In the genomic region with DNA sequence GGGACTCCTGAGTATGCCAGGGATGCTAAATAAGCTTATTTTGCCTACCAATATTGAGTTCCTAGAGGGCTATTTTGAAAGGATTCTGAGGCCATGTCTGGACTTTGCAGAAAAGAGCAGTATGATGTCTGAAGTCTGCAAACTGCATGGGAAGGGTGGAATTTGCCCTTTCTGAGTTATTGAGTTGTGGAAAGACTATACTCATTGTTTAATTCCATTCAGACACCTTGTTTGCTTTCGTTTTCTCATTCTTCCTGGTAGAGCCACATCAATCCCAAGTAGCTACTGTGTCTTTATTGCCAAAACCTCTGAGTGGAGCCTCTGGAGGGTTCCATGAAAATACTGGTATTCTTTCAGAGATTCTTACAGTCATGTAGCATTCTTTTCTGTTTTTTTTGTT, we compare ENCODE assay signal across 25 cellular contexts. TPM values are rescaled to one million over a fixed set of nuclear protein-coding genes. Genes with fewer than 3 reads are reported as not detected.
DNase-seq lines count a peak whose midpoint lies in the region; ATAC-seq and TF ChIP-seq lines count a peak whose summit lies in the region.
"Had no signal": no experiment of that assay in that cellular context is flagged by ENCODE, and none has a peak within 500 bp of the region (broad histone marks: within the 10 kb centered on the region; RNA-seq: fewer than 3 reads in every experiment).

No MANE protein-coding gene starts in this region.

- no peak overlapping the region for H3K4me3 ChIP-seq in iPS DF 6.9 (ENCODE audit: low read length)
- H3K4me3 ChIP-seq in gastroesophageal sphincter = no peak overlapping the region
- no peak overlapping the region for H3K4me3 ChIP-seq in brain microvascular endothelial cell (ENCODE audit: low read depth, low read length)

- H3K9me3 Mint-ChIP-seq in activated naive CD8-positive, alpha-beta T cell treated with anti-CD3 and anti-CD28 coated beads, Interleukin-2, amount 10 ng/mL, durations not matched to agents 7 days and 5 days = peaks cover 3% of the 10 kb centered on the region
- no peaks in the 10 kb centered on the region for H3K9me3 Mint-ChIP-seq in activated naive CD8-positive, alpha-beta T cell treated with anti-CD3 and anti-CD28 coated beads, Interleukin-2, amount 50 U/mL, for 24 hours
- H3K9me3 Mint-ChIP-seq in WTC11 = no peaks in the 10 kb centered on the region
- H3K9me3 Mint-ChIP-seq: CD8-positive, alpha-beta T cell had no signal

- TF ChIP-seq CTCF in WTC11 (IDR thresholded peaks at IDR 0.05) (no peak), gastroesophageal sphincter (IDR thresholded peaks at IDR 0.05) (no peak), brain microvascular endothelial cell (IDR thresholded peaks at IDR 0.05; ENCODE audit: low read depth, low read length, missing control alignments) (no peak)

- peak overlapping the region; percentile 5 for H3K4me3 Mint-ChIP-seq in activated naive CD8-positive, alpha-beta T cell treated with anti-CD3 and anti-CD28 coated beads, Interleukin-2, amount 10 ng/mL, durations not matched to agents 7 days and 5 days
- no peak overlapping the region for H3K4me3 Mint-ChIP-seq in activated naive CD8-positive, alpha-beta T cell treated with anti-CD3 and anti-CD28 coated beads, Interleukin-2, amount 50 U/mL, for 24 hours
- H3K4me3 Mint-ChIP-seq in WTC11 = no peak overlapping the region
- H3K4me3 Mint-ChIP-seq: CD8-positive, alpha-beta T cell; HFFc6 had no signal

- H3K27me3 Mint-ChIP-seq in activated naive CD8-positive, alpha-beta T cell treated with anti-CD3 and anti-CD28 coated beads, Interleukin-2, amount 10 ng/mL, durations not matched to agents 7 days and 5 days = peaks cover 2% of the 10 kb centered on the region
- H3K27me3 Mint-ChIP-seq in activated naive CD8-positive, alpha-beta T cell treated with anti-CD3 and anti-CD28 coated beads, Interleukin-2, amount 50 U/mL, for 24 hours = peaks cover 5% of the 10 kb centered on the region
- no peaks in the 10 kb centered on the region for H3K27me3 Mint-ChIP-seq in WTC11 (ENCODE audit: low read depth)

- peak overlapping the region; percentile 19 for H3K27ac Mint-ChIP-seq in activated naive CD8-positive, alpha-beta T cell treated with anti-CD3 and anti-CD28 coated beads, Interleukin-2, amount 10 ng/mL, durations not matched to agents 7 days and 5 days
- no peak overlapping the region for H3K27ac Mint-ChIP-seq in activated naive CD8-positive, alpha-beta T cell treated with anti-CD3 and anti-CD28 coated beads, Interleukin-2, amount 50 U/mL, for 24 hours
- H3K27ac Mint-ChIP-seq in WTC11 = peak overlapping the region; percentile 91
- H3K27ac Mint-ChIP-seq: CD8-positive, alpha-beta T cell; HFFc6 had no signal

- peaks cover 1% of the 10 kb centered on the region for H3K36me3 Mint-ChIP-seq in activated naive CD8-positive, alpha-beta T cell treated with anti-CD3 and anti-CD28 coated beads, Interleukin-2, amount 10 ng/mL, durations not matched to agents 7 days and 5 days
- H3K36me3 Mint-ChIP-seq in activated naive CD8-positive, alpha-beta T cell treated with anti-CD3 and anti-CD28 coated beads, Interleukin-2, amount 50 U/mL, for 24 hours (ENCODE audit: low read depth) = no peaks in the 10 kb centered on the region
- no peaks in the 10 kb centered on the region for H3K36me3 Mint-ChIP-seq in WTC11
- H3K36me3 Mint-ChIP-seq: CD8-positive, alpha-beta T cell had no signal

- H3K36me3 ChIP-seq in iPS DF 6.9 (ENCODE audit: control insufficient read depth, insufficient read depth, low read length) (no peaks in the 10 kb centered on the region), gastroesophageal sphincter (no peaks in the 10 kb centered on the region), brain microvascular endothelial cell (replicated peaks) (no peaks in the 10 kb centered on the region)

- POLR2A ChIA-PET in activated naive CD8-positive, alpha-beta T cell treated with anti-CD3 and anti-CD28 coated beads, Interleukin-2, amount 10 ng/mL, durations not matched to agents 7 days and 5 days (lab: Charles Lee) = no interaction called here
- POLR2A ChIA-PET in WTC11 (lab: Charles Lee) = no interaction called here

- H3K9me3 ChIP-seq in iPS DF 6.9 (ENCODE audit: control insufficient read depth, insufficient read depth, low read length) (no peaks in the 10 kb centered on the region), gastroesophageal sphincter (no peaks in the 10 kb centered on the region)

- H3K27ac ChIP-seq in iPS DF 6.9 (ENCODE audit: low read length) (peak overlapping the region; percentile 93), gastroesophageal sphincter (no peak overlapping the region), brain microvascular endothelial cell (no peak overlapping the region)

- WGBS in iPS DF 6.9 (ENCODE audit: insufficient coverage, insufficient read length) = no CpG with 5 or more reads among the region's 1 CpG
- 50 to 94% methylated on average over 1 of the region's 1 CpG for WGBS in gastroesophageal sphincter (ENCODE audit: low coverage in 1 of 2), 2 donors

- H3K27me3 ChIP-seq in iPS DF 6.9 (ENCODE audit: control insufficient read depth, insufficient read depth, low read length) (no peaks in the 10 kb centered on the region), gastroesophageal sphincter (no peaks in the 10 kb centered on the region), brain microvascular endothelial cell (replicated peaks) (no peaks in the 10 kb centered on the region)

- no peak for DNase-seq in activated naive CD8-positive, alpha-beta T cell treated with anti-CD3 and anti-CD28 coated beads, Interleukin-2, amount 10 ng/mL, durations not matched to agents 7 days and 5 days
- no peak for DNase-seq in activated naive CD8-positive, alpha-beta T cell treated with anti-CD3 and anti-CD28 coated beads, Interleukin-2, amount 50 U/mL, for 24 hours
- DNase-seq in WTC11 (ENCODE audit: low spot score) (no peak), iPS DF 6.9 (ENCODE audit: low read depth, low spot score) (no peak), KBM-7 (no peak), NOMO-1 treated with dmso at 0.1 percent for 144 hours (lab: John Stamatoyannopoulos, UW; ENCODE audit: unreplicated experiment) (no peak), brain microvascular endothelial cell (no peak)
- DNase-seq: 8988T; AML-193; C1 segment of cervical spinal cord; CD8-positive, alpha-beta T cell; DMS153; GDM1; H7; HFFc6; IMR-90; MV-4-11; NCI-H1105 treated with DMSO at 0.1 percent for 48 hours; NCI-H1694; NCI-H2081; NCI-H2171 treated with DMSO at 0.1 percent for 48 hours; NCI-H524 treated with DMSO at 0.1 percent for 48 hours; NCI-H82 had no signal

- TF ChIP-seq EP300 in gastroesophageal sphincter (IDR thresholded peaks at IDR 0.05) = no peak

- CTCF ChIA-PET in WTC11 (lab: Charles Lee) = no interaction called here

- H3K4me1 ChIP-seq in iPS DF 6.9 (ENCODE audit: control insufficient read depth, insufficient read depth, low read length) (no peaks in the 10 kb centered on the region; the same call in 1 of the 2 replicates), gastroesophageal sphincter (no peaks in the 10 kb centered on the region)

- peaks cover 13% of the 10 kb centered on the region for H3K4me1 Mint-ChIP-seq in activated naive CD8-positive, alpha-beta T cell treated with anti-CD3 and anti-CD28 coated beads, Interleukin-2, amount 10 ng/mL, durations not matched to agents 7 days and 5 days
- H3K4me1 Mint-ChIP-seq in activated naive CD8-positive, alpha-beta T cell treated with anti-CD3 and anti-CD28 coated beads, Interleukin-2, amount 50 U/mL, for 24 hours = no peaks in the 10 kb centered on the region
- H3K4me1 Mint-ChIP-seq in WTC11 = peaks cover 86% of the 10 kb centered on the region

- no peak for TF ChIP-seq POLR2A in gastroesophageal sphincter (IDR thresholded peaks at IDR 0.05)

- no peak for ATAC-seq in activated naive CD8-positive, alpha-beta T cell treated with anti-CD3 and anti-CD28 coated beads, Interleukin-2, amount 10 ng/mL, durations not matched to agents 7 days and 5 days (ENCODE audit: low read depth)
- no peak for ATAC-seq in activated naive CD8-positive, alpha-beta T cell treated with anti-CD3 and anti-CD28 coated beads, Interleukin-2, amount 50 U/mL, for 24 hours
- ATAC-seq in WTC11 = no peak
- ATAC-seq in gastroesophageal sphincter = no peak
- ATAC-seq: CD8-positive, alpha-beta T cell; Right ventricle myocardium inferior had no signal

- in situ Hi-C loops in KBM-7 (cut with MboI; ENCODE audit: low pct_unique_long_range_greater_than_20kb, low sequenced_read_pairs) (no loop called here), brain microvascular endothelial cell (cut with HindIII; ENCODE audit: low pct_ligation_motif_present, low sequenced_read_pairs) (no loop called here)

TF ChIP-seq in WTC11, 78 proteins besides CTCF, POLR2A, EP300 and RAD21 (continues in another document):
- TF ChIP-seq ELF4 (CRISPR knock-in tag; IDR thresholded peaks at IDR 0.05; ENCODE audit: low read depth) (no peak), PRRX2 (CRISPR knock-in tag; IDR thresholded peaks at IDR 0.05) (no peak)
- TF ChIP-seq, protein P1, sequence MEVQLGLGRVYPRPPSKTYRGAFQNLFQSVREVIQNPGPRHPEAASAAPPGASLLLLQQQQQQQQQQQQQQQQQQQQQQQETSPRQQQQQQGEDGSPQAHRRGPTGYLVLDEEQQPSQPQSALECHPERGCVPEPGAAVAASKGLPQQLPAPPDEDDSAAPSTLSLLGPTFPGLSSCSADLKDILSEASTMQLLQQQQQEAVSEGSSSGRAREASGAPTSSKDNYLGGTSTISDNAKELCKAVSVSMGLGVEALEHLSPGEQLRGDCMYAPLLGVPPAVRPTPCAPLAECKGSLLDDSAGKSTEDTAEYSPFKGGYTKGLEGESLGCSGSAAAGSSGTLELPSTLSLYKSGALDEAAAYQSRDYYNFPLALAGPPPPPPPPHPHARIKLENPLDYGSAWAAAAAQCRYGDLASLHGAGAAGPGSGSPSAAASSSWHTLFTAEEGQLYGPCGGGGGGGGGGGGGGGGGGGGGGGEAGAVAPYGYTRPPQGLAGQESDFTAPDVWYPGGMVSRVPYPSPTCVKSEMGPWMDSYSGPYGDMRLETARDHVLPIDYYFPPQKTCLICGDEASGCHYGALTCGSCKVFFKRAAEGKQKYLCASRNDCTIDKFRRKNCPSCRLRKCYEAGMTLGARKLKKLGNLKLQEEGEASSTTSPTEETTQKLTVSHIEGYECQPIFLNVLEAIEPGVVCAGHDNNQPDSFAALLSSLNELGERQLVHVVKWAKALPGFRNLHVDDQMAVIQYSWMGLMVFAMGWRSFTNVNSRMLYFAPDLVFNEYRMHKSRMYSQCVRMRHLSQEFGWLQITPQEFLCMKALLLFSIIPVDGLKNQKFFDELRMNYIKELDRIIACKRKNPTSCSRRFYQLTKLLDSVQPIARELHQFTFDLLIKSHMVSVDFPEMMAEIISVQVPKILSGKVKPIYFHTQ (CRISPR knock-in tag; IDR thresholded peaks at IDR 0.05) = no peak

RNA-seq across cellular contexts. Expression of gene PPP1R2B, which starts 50.9 kb away (rescaled TPM):
- total RNA-seq in activated naive CD8-positive, alpha-beta T cell treated with anti-CD3 and anti-CD28 coated beads, Interleukin-2, amount 10 ng/mL, durations not matched to agents 7 days and 5 days = not detected
- not detected in 3 replicates for total RNA-seq in WTC11 (2021)
- total RNA-seq in gastroesophageal sphincter = under 1 TPM in 2 of 4 donors, not detected in 2; 0.13 to 0.15 TPM
- total RNA-seq: H7, HFFc6, IMR-90, Right ventricle myocardium inferior had no signal
